1 cellular context compared by ENCODE assay signal in the genomic region with DNA sequence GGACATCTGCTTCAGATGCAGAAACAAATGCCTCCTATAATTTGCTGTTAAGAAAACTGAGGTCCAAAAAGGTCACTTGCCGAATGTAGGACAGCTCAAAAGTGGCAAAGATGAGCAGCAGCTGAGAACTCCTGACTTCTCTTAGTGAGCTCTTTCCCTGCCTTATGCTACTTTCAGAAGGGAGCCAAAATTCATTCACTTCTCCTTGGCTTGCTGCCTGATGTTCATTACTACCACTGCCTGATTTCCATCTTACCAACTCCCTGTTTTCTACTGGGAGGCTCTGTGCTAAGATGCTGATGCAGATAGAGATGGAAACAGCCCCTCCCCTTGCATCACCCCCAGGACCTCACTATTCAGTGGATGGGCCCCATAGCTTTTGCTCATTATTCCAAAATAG.
TF ChIP-seq lines count a peak whose summit lies in the region.

No MANE protein-coding gene starts in this region.

TF ChIP-seq in SK-N-SH treated with all-trans-retinoic acid at 6 μM for 48 hours, 23 proteins besides CTCF, POLR2A, EP300 and RAD21 (continued from another document):
- TF ChIP-seq, protein P1, sequence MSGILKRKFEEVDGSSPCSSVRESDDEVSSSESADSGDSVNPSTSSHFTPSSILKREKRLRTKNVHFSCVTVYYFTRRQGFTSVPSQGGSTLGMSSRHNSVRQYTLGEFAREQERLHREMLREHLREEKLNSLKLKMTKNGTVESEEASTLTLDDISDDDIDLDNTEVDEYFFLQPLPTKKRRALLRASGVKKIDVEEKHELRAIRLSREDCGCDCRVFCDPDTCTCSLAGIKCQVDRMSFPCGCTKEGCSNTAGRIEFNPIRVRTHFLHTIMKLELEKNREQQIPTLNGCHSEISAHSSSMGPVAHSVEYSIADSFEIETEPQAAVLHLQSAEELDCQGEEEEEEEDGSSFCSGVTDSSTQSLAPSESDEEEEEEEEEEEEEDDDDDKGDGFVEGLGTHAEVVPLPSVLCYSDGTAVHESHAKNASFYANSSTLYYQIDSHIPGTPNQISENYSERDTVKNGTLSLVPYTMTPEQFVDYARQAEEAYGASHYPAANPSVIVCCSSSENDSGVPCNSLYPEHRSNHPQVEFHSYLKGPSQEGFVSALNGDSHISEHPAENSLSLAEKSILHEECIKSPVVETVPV (CRISPR knock-in tag; IDR thresholded peaks at IDR 0.05) = no peak
- TF ChIP-seq, protein P2, sequence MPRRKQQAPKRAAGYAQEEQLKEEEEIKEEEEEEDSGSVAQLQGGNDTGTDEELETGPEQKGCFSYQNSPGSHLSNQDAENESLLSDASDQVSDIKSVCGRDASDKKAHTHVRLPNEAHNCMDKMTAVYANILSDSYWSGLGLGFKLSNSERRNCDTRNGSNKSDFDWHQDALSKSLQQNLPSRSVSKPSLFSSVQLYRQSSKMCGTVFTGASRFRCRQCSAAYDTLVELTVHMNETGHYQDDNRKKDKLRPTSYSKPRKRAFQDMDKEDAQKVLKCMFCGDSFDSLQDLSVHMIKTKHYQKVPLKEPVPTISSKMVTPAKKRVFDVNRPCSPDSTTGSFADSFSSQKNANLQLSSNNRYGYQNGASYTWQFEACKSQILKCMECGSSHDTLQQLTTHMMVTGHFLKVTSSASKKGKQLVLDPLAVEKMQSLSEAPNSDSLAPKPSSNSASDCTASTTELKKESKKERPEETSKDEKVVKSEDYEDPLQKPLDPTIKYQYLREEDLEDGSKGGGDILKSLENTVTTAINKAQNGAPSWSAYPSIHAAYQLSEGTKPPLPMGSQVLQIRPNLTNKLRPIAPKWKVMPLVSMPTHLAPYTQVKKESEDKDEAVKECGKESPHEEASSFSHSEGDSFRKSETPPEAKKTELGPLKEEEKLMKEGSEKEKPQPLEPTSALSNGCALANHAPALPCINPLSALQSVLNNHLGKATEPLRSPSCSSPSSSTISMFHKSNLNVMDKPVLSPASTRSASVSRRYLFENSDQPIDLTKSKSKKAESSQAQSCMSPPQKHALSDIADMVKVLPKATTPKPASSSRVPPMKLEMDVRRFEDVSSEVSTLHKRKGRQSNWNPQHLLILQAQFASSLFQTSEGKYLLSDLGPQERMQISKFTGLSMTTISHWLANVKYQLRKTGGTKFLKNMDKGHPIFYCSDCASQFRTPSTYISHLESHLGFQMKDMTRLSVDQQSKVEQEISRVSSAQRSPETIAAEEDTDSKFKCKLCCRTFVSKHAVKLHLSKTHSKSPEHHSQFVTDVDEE (CRISPR knock-in tag; IDR thresholded peaks at IDR 0.05) = no peak
- TF ChIP-seq ZNF8 (CRISPR knock-in tag; IDR thresholded peaks at IDR 0.05) (no peak), TCF4 (CRISPR knock-in tag; IDR thresholded peaks at IDR 0.05; ENCODE audit: borderline replicate concordance) (no peak), BACH2 (CRISPR knock-in tag; IDR thresholded peaks at IDR 0.05; ENCODE audit: borderline replicate concordance) (no peak), ZFP30 (CRISPR knock-in tag; IDR thresholded peaks at IDR 0.05) (no peak), ZC3H10 (CRISPR knock-in tag; IDR thresholded peaks at IDR 0.05) (no peak), ESRRG (CRISPR knock-in tag; IDR thresholded peaks at IDR 0.05) (no peak)
